Comparison of ENCODE assay signal across 19 cellular contexts in genomic region chr4:142318280-142318679, GRCh38.
"Had no signal": no experiment of that assay in that cellular context is flagged by ENCODE, and none has a peak within 500 bp of the region (broad histone marks: within the 10 kb centered on the region; RNA-seq: fewer than 3 reads in every experiment).

No MANE protein-coding gene starts in this region.

- DNase-seq: activated CD4-positive, alpha-beta memory T cell treated with anti-CD3 and anti-CD28 coated beads for 36 hours; activated CD8-positive, alpha-beta memory T cell treated with anti-CD3 and anti-CD28 coated beads, Interleukin-2, amount 10 ng/mL, durations not matched to agents 7 days and 5 days; activated effector memory CD4-positive, alpha-beta T cell treated with anti-CD3 and anti-CD28 coated beads, Interleukin-2, amount 50 U/mL, for 16 hours; activated naive CD8-positive, alpha-beta T cell treated with anti-CD3 and anti-CD28 coated beads for 36 hours; activated T-cell treated with anti-CD3 and anti-CD28 coated beads, Interleukin-2, amount 50 U/mL, for 1 hour; anterior cingulate cortex; brain microvascular endothelial cell; effector memory CD4-positive, alpha-beta T cell; left cardiac atrium; mammary epithelial cell; mucosa of descending colon; nucleus accumbens; spleen; SW 1271; T1000 had no signal

- H3K27me3 Mint-ChIP-seq: activated CD4-positive, alpha-beta memory T cell treated with anti-CD3 and anti-CD28 coated beads for 36 hours; activated CD8-positive, alpha-beta memory T cell treated with anti-CD3 and anti-CD28 coated beads, Interleukin-2, amount 10 ng/mL, durations not matched to agents 7 days and 5 days; activated naive CD8-positive, alpha-beta T cell treated with anti-CD3 and anti-CD28 coated beads for 36 hours had no signal

- H3K36me3 ChIP-seq: brain microvascular endothelial cell, spleen had no signal

- H3K27ac ChIP-seq: brain microvascular endothelial cell, epithelial cell of prostate, gastroesophageal sphincter, spleen, VCaP had no signal

- H3K27ac Mint-ChIP-seq: activated CD4-positive, alpha-beta memory T cell treated with anti-CD3 and anti-CD28 coated beads for 36 hours; activated CD8-positive, alpha-beta memory T cell treated with anti-CD3 and anti-CD28 coated beads, Interleukin-2, amount 10 ng/mL, durations not matched to agents 7 days and 5 days; activated naive CD8-positive, alpha-beta T cell treated with anti-CD3 and anti-CD28 coated beads for 36 hours had no signal

- H3K4me3 Mint-ChIP-seq: activated CD4-positive, alpha-beta memory T cell treated with anti-CD3 and anti-CD28 coated beads for 36 hours; activated CD8-positive, alpha-beta memory T cell treated with anti-CD3 and anti-CD28 coated beads, Interleukin-2, amount 10 ng/mL, durations not matched to agents 7 days and 5 days; activated naive CD8-positive, alpha-beta T cell treated with anti-CD3 and anti-CD28 coated beads for 36 hours; nephron had no signal

- ATAC-seq: activated CD8-positive, alpha-beta memory T cell treated with anti-CD3 and anti-CD28 coated beads, Interleukin-2, amount 10 ng/mL, durations not matched to agents 7 days and 5 days; gastroesophageal sphincter; mucosa of descending colon had no signal

- H3K9me3 ChIP-seq: gastroesophageal sphincter, mucosa of descending colon had no signal

- H3K27me3 ChIP-seq: brain microvascular endothelial cell, gastroesophageal sphincter, spleen had no signal

- H3K4me1 ChIP-seq: gastroesophageal sphincter had no signal

- H3K4me3 ChIP-seq: gastroesophageal sphincter, mucosa of descending colon, spleen had no signal
